24 cellular contexts compared by ENCODE assay signal in the genomic region with DNA sequence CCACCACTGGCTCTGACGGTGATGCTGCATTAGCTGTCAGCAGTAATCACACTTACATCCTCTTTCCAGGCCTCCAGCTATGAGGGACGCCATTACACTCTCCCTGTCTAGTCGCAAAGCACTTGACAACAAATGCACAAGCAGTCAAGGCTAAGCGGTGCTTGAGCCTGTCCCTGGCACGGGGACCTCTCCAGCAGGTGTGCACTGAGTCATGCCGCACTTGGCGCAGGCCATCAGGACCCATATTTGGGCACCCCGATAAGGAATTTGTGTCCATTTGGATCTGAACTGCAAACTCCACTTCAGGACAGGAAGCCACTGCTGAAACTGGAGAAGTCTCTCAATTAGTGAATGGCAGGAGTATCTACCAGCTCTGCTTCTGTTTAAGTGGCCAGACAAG.
"Had no signal": no experiment of that assay in that cellular context is flagged by ENCODE, and none has a peak within 500 bp of the region (broad histone marks: within the 10 kb centered on the region; RNA-seq: fewer than 3 reads in every experiment).

No MANE protein-coding gene starts in this region.

- H3K27me3 ChIP-seq: brain microvascular endothelial cell, Peyer's patch had no signal

- DNase-seq: activated CD4-positive, alpha-beta T cell treated with anti-CD3 and anti-CD28 coated beads, Interleukin-2, amount 50 U/mL, for 1 hour; activated CD4-positive, CD25-positive, alpha-beta regulatory T cell; activated CD8-positive, alpha-beta memory T cell treated with anti-CD3 and anti-CD28 coated beads, Interleukin-2, amount 50 U/mL, for 4 hours; activated CD8-positive, alpha-beta T cell treated with anti-CD3 and anti-CD28 coated beads for 36 hours; activated gamma-delta T cell treated with Interleukin-2 at 50 U/mL for 16 hours; activated naive CD4-positive, alpha-beta T cell treated with anti-CD3 and anti-CD28 coated beads, Interleukin-2, amount 10 ng/mL, durations not matched to agents 7 days and 5 days; activated naive CD8-positive, alpha-beta T cell treated with anti-CD3 and anti-CD28 coated beads for 36 hours; activated T-cell treated with anti-CD3 and anti-CD28 coated beads, Interleukin-2, amount 50 U/mL, for 72 hours; brain microvascular endothelial cell; cerebellar nuclear complex; MV-4-11; NCI-H1105 treated with DMSO at 0.1 percent for 48 hours; NCI-H1436 treated with DMSO at 0.1 percent for 48 hours; NCI-H2081; NCI-H2171 treated with DMSO at 0.1 percent for 48 hours; NCI-H226; NCI-H69; NK-92 treated with Interleukin-12 subunit alpha and Interleukin-12 subunit beta, amount 100 ng/mL, for 24 hours; Peyer's patch; SHP77; T-helper 17 cell; T-helper 9 cell had no signal

- H3K27ac ChIP-seq: brain microvascular endothelial cell, KMS-11, Peyer's patch had no signal

- H3K36me3 Mint-ChIP-seq: activated naive CD4-positive, alpha-beta T cell treated with anti-CD3 and anti-CD28 coated beads, Interleukin-2, amount 10 ng/mL, durations not matched to agents 7 days and 5 days; activated naive CD8-positive, alpha-beta T cell treated with anti-CD3 and anti-CD28 coated beads for 36 hours had no signal

- H3K27me3 Mint-ChIP-seq: activated naive CD4-positive, alpha-beta T cell treated with anti-CD3 and anti-CD28 coated beads, Interleukin-2, amount 10 ng/mL, durations not matched to agents 7 days and 5 days had no signal

- H3K4me3 ChIP-seq: Peyer's patch had no signal

- H3K4me3 Mint-ChIP-seq: activated CD8-positive, alpha-beta T cell treated with anti-CD3 and anti-CD28 coated beads for 36 hours; activated naive CD4-positive, alpha-beta T cell treated with anti-CD3 and anti-CD28 coated beads, Interleukin-2, amount 10 ng/mL, durations not matched to agents 7 days and 5 days; activated naive CD8-positive, alpha-beta T cell treated with anti-CD3 and anti-CD28 coated beads for 36 hours; activated T-cell treated with anti-CD3 and anti-CD28 coated beads, Interleukin-2, amount 50 U/mL, for 72 hours; T-helper 17 cell had no signal

- H3K4me1 ChIP-seq: Peyer's patch had no signal

- H3K9me3 ChIP-seq: Peyer's patch had no signal

- H3K4me2 ChIP-seq: KMS-11 had no signal

- ATAC-seq: activated CD8-positive, alpha-beta T cell treated with anti-CD3 and anti-CD28 coated beads for 36 hours; activated T-cell treated with anti-CD3 and anti-CD28 coated beads, Interleukin-2, amount 50 U/mL, for 72 hours; T-helper 17 cell had no signal

- H3K9ac ChIP-seq: KMS-11 had no signal

- H3K4me1 Mint-ChIP-seq: activated naive CD4-positive, alpha-beta T cell treated with anti-CD3 and anti-CD28 coated beads, Interleukin-2, amount 10 ng/mL, durations not matched to agents 7 days and 5 days; activated naive CD8-positive, alpha-beta T cell treated with anti-CD3 and anti-CD28 coated beads for 36 hours; T-helper 17 cell had no signal

- H3K9me3 Mint-ChIP-seq: activated CD8-positive, alpha-beta T cell treated with anti-CD3 and anti-CD28 coated beads for 36 hours; activated naive CD4-positive, alpha-beta T cell treated with anti-CD3 and anti-CD28 coated beads, Interleukin-2, amount 10 ng/mL, durations not matched to agents 7 days and 5 days; activated naive CD8-positive, alpha-beta T cell treated with anti-CD3 and anti-CD28 coated beads for 36 hours; activated T-cell treated with anti-CD3 and anti-CD28 coated beads, Interleukin-2, amount 50 U/mL, for 72 hours; activated T-helper 2 cell treated with anti-CD3 and anti-CD28 coated beads, Interferon-gamma antibody, Interleukin-2, Interleukin-4, amounts not matched to agents 10 μg/mL and 5 μg/mL and 100 μg/mL, durations not matched to agents 14 hours and 24 hours and 36 hours had no signal

- H3K27ac Mint-ChIP-seq: activated CD8-positive, alpha-beta T cell treated with anti-CD3 and anti-CD28 coated beads for 36 hours; activated naive CD4-positive, alpha-beta T cell treated with anti-CD3 and anti-CD28 coated beads, Interleukin-2, amount 10 ng/mL, durations not matched to agents 7 days and 5 days; activated naive CD8-positive, alpha-beta T cell treated with anti-CD3 and anti-CD28 coated beads for 36 hours; activated T-cell treated with anti-CD3 and anti-CD28 coated beads, Interleukin-2, amount 50 U/mL, for 72 hours; activated T-helper 2 cell treated with anti-CD3 and anti-CD28 coated beads, Interferon-gamma antibody, Interleukin-2, Interleukin-4, amounts not matched to agents 10 μg/mL and 5 μg/mL and 100 μg/mL, durations not matched to agents 14 hours and 24 hours and 36 hours; T-helper 17 cell had no signal

- H3K36me3 ChIP-seq: brain microvascular endothelial cell, Peyer's patch had no signal
